In the genomic region with DNA sequence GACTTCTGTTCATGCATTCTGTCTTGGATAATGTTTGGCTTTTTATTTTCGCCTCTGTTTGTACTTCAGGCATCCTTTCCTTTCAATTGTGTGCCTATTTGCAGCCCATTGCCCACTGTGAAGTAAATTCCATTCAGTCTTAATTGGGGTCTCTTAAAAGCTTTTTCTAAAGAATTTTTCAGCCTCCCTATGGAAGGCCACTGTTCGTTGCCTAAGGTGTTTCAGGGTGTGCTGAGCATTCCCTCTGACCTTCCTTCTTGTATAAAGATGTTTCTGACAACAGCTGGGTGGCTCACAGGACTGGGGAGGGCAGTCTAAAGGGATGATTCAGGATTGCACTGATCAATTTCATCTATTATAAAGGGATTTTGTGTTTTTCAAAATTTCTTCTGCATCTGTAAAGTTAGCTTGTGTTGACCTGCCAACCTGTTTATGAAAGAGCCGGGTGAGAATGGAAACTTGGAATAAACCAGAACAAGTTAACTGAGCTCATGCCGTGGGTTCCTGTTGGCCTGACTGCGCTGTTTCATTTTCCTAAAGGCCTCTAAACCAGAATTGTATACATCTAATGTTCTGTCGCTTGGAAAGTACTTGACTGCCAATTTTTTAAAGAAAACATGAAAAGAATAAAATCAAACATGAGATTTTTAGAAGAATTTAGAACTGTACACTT, we compare ENCODE assay signal across 24 cellular contexts. TPM values are rescaled to one million over a fixed set of nuclear protein-coding genes. Genes with fewer than 3 reads are reported as not detected.
DNase-seq lines count a peak whose midpoint lies in the region; ATAC-seq and TF ChIP-seq lines count a peak whose summit lies in the region.
"Had no signal": no experiment of that assay in that cellular context is flagged by ENCODE, and none has a peak within 500 bp of the region (broad histone marks: within the 10 kb centered on the region; RNA-seq: fewer than 3 reads in every experiment).

No MANE protein-coding gene starts in this region.

- H3K4ac ChIP-seq in mesendoderm (ENCODE audit: low read depth, low read length) = no peak overlapping the region

- H2AK5ac ChIP-seq in mesendoderm (ENCODE audit: low read length) = no peak overlapping the region

- no peak overlapping the region for H2BK120ac ChIP-seq in mesendoderm (ENCODE audit: low read depth, low read length)

- H4K5ac ChIP-seq in mesendoderm (ENCODE audit: low read length) = no peak overlapping the region

- H3K9ac ChIP-seq in mesendoderm (ENCODE audit: low read length) = no peak overlapping the region
- no peak overlapping the region for H3K9ac ChIP-seq in smooth muscle cell (ENCODE audit: low read depth)

- H3K9me3 ChIP-seq in ascending aorta (no peaks in the 10 kb centered on the region), smooth muscle cell (replicated peaks; ENCODE audit: low read depth) (no peaks in the 10 kb centered on the region), spleen (no peaks in the 10 kb centered on the region)

- H3K79me1 ChIP-seq in mesendoderm (ENCODE audit: low read length) = peaks cover 24% of the 10 kb centered on the region

- H3K4me1 Mint-ChIP-seq in GM23338 = peaks cover 68% of the 10 kb centered on the region

- 0 out of 2 replicates have a peak overlapping the region, but pooled peaks have one; percentile 29 for H3K27ac Mint-ChIP-seq in GM23338
- H3K27ac Mint-ChIP-seq: activated naive CD8-positive, alpha-beta T cell treated with anti-CD3 and anti-CD28 coated beads for 36 hours; activated T-helper 17 cell treated with anti-CD3 and anti-CD28 coated beads, Interleukin-2, amount 50 U/mL, for 72 hours; CD4-positive, CD25-positive, alpha-beta regulatory T cell; dendritic cell treated with granulocyte-macrophage colony-stimulating factor and Interleukin-4, amounts not matched to agents 40 ng/mL and 50 ng/mL, for 4 days; HFFc6; IgD-negative memory B cell; nephron progenitor cell had no signal

- no peaks in the 10 kb centered on the region for H3K9me3 Mint-ChIP-seq in GM23338
- H3K9me3 Mint-ChIP-seq: activated naive CD8-positive, alpha-beta T cell treated with anti-CD3 and anti-CD28 coated beads for 36 hours; activated T-helper 17 cell treated with anti-CD3 and anti-CD28 coated beads, Interleukin-2, amount 50 U/mL, for 72 hours; CD4-positive, CD25-positive, alpha-beta regulatory T cell; HFFc6; IgD-negative memory B cell; nephron progenitor cell had no signal

- TF ChIP-seq POLR2A in spleen (IDR thresholded peaks at IDR 0.05) = no peak

- H3K4me3 ChIP-seq in GM23338 (no peak overlapping the region), ascending aorta (peak overlapping the region; percentile 18 to 38), mesendoderm (ENCODE audit: low read length) (no peak overlapping the region), smooth muscle cell (no peak overlapping the region), spleen (no peak overlapping the region)

- H3K36me3 ChIP-seq in GM23338 (ENCODE audit: insufficient read depth) (no peaks in the 10 kb centered on the region), ascending aorta (no peaks in the 10 kb centered on the region), mesendoderm (ENCODE audit: control insufficient read depth, insufficient read depth, low read length) (no peaks in the 10 kb centered on the region), smooth muscle cell (ENCODE audit: low read depth) (no peaks in the 10 kb centered on the region), spleen (no peaks in the 10 kb centered on the region)

- H4K20me1 ChIP-seq in GM23338 (replicated peaks; ENCODE audit: insufficient read depth) (no peaks in the 10 kb centered on the region), smooth muscle cell (ENCODE audit: low read depth) (peaks cover 99% of the 10 kb centered on the region)

- no peaks in the 10 kb centered on the region for H3K27me3 Mint-ChIP-seq in GM23338 (ENCODE audit: insufficient read depth, low read depth, poor library complexity)
- H3K27me3 Mint-ChIP-seq: activated naive CD8-positive, alpha-beta T cell treated with anti-CD3 and anti-CD28 coated beads for 36 hours; activated T-helper 17 cell treated with anti-CD3 and anti-CD28 coated beads, Interleukin-2, amount 50 U/mL, for 72 hours; CD4-positive, CD25-positive, alpha-beta regulatory T cell; dendritic cell treated with granulocyte-macrophage colony-stimulating factor and Interleukin-4, amounts not matched to agents 40 ng/mL and 50 ng/mL, for 4 days; IgD-negative memory B cell had no signal

- H3K79me2 ChIP-seq in GM23338 (replicated peaks; ENCODE audit: insufficient read depth) = peaks cover 94% of the 10 kb centered on the region
- peaks cover 53% of the 10 kb centered on the region for H3K79me2 ChIP-seq in mesendoderm (ENCODE audit: control insufficient read depth, insufficient read depth, low read length)
- H3K79me2 ChIP-seq in smooth muscle cell (ENCODE audit: low read depth) = peaks cover 99% of the 10 kb centered on the region

- H3K27me3 ChIP-seq in GM23338 (ENCODE audit: insufficient read depth) (no peaks in the 10 kb centered on the region), ascending aorta (no peaks in the 10 kb centered on the region), mesendoderm (ENCODE audit: insufficient read depth, low read length, poor library complexity) (no peaks in the 10 kb centered on the region), smooth muscle cell (ENCODE audit: low read depth) (no peaks in the 10 kb centered on the region), spleen (replicated peaks in 1 of 7) (no peaks in the 10 kb centered on the region)

- no peak for ATAC-seq in GM23338
- ATAC-seq: activated T-helper 17 cell treated with anti-CD3 and anti-CD28 coated beads, Interleukin-2, amount 50 U/mL, for 72 hours had no signal

- H3K36me3 Mint-ChIP-seq in GM23338 (ENCODE audit: low read depth) = peaks cover 8% of the 10 kb centered on the region; the same call in 2 of the 3 replicates
- H3K36me3 Mint-ChIP-seq: activated naive CD8-positive, alpha-beta T cell treated with anti-CD3 and anti-CD28 coated beads for 36 hours; IgD-negative memory B cell had no signal

- H2BK15ac ChIP-seq in mesendoderm (replicated peaks; ENCODE audit: low read depth) = no peak overlapping the region

- 0 out of 2 replicates have a peak overlapping the region, but pooled peaks have one; percentile 3 for H3K27ac ChIP-seq in GM23338 (ENCODE audit: low read depth)
- peak overlapping the region; percentile 77 to 84 for H3K27ac ChIP-seq in ascending aorta
- H3K27ac ChIP-seq in mesendoderm (ENCODE audit: low read depth, low read length) = no peak overlapping the region
- no peak overlapping the region for H3K27ac ChIP-seq in smooth muscle cell (ENCODE audit: low read depth)
- peak overlapping the region in 4 of 8 donors; percentile 41 to 74 (median 46) for H3K27ac ChIP-seq in spleen
- H3K27ac ChIP-seq: HL-60 had no signal

- DNase-seq in GM23338 (ENCODE audit: low spot score) = no peak
- DNase-seq in ascending aorta (ENCODE audit: low spot score in 2 of 2) = no peak
- no peak for DNase-seq in mesendoderm
- DNase-seq in smooth muscle cell (lab: John Stamatoyannopoulos, UW; ENCODE audit: unreplicated experiment) = no peak
- DNase-seq in DMS79 treated with DMSO at 0.1 percent for 48 hours (lab: John Stamatoyannopoulos, UW) = no peak
- no peak for DNase-seq in NCI-H446 (lab: John Stamatoyannopoulos, UW)
- no peak for DNase-seq in spleen
- no peak for DNase-seq in CD1c-positive myeloid dendritic cell (ENCODE audit: extremely low spot score)
- DNase-seq: activated CD4-positive, alpha-beta T cell treated with anti-CD3 and anti-CD28 coated beads for 4 hours; activated naive CD8-positive, alpha-beta T cell treated with anti-CD3 and anti-CD28 coated beads for 36 hours; CD4-positive, CD25-positive, alpha-beta regulatory T cell; DMS 273 treated with DMSO at 0.1 percent for 48 hours; GDM1; HFFc6; NCI-H1417 treated with DMSO at 0.1 percent for 48 hours; NCI-H2171 treated with DMSO at 0.1 percent for 48 hours; nephron progenitor cell; SHP77 treated with DMSO at 0.1 percent for 48 hours; stimulated activated CD8-positive, alpha-beta memory T cell treated with anti-CD3 and anti-CD28 coated beads, Interleukin-4, amount 100 ng/mL, for 48 hours; substantia nigra had no signal

- H3K56ac ChIP-seq in mesendoderm (ENCODE audit: low read length) = no peak overlapping the region

- no peak overlapping the region for H2BK5ac ChIP-seq in mesendoderm (ENCODE audit: low read length)

- H3F3A ChIP-seq in GM23338 (replicated peaks; ENCODE audit: low read depth) = no peaks in the 10 kb centered on the region
- no peaks in the 10 kb centered on the region for H3F3A ChIP-seq in smooth muscle cell (ENCODE audit: low read depth)

- peak overlapping the region; percentile 10 for H3K4me2 ChIP-seq in GM23338
- no peak overlapping the region for H3K4me2 ChIP-seq in mesendoderm (ENCODE audit: low read length)
- peak overlapping the region; percentile 10 for H3K4me2 ChIP-seq in smooth muscle cell

- peaks cover 71% of the 10 kb centered on the region for H3K4me1 ChIP-seq in GM23338 (ENCODE audit: insufficient read depth)
- peaks cover 4 to 71% of the 10 kb centered on the region in 2 donors for H3K4me1 ChIP-seq in ascending aorta
- peaks cover 2% of the 10 kb centered on the region for H3K4me1 ChIP-seq in mesendoderm (ENCODE audit: control insufficient read depth, low read depth, low read length)
- peaks cover 29% of the 10 kb centered on the region for H3K4me1 ChIP-seq in smooth muscle cell (ENCODE audit: low read depth)
- H3K4me1 ChIP-seq in spleen = peaks cover 8 to 74% (median 38%) of the 10 kb centered on the region in 6 donors

- H4K8ac ChIP-seq in mesendoderm (ENCODE audit: low read depth, low read length) = no peak overlapping the region

- H3K4me3 Mint-ChIP-seq in GM23338 = no peak overlapping the region
- H3K4me3 Mint-ChIP-seq: activated naive CD8-positive, alpha-beta T cell treated with anti-CD3 and anti-CD28 coated beads for 36 hours; activated T-helper 17 cell treated with anti-CD3 and anti-CD28 coated beads, Interleukin-2, amount 50 U/mL, for 72 hours; CD4-positive, CD25-positive, alpha-beta regulatory T cell; dendritic cell treated with granulocyte-macrophage colony-stimulating factor and Interleukin-4, amounts not matched to agents 40 ng/mL and 50 ng/mL, for 4 days; nephron progenitor cell had no signal

- intact Hi-C loops in ascending aorta (cut with DNase I) (no loop called here), spleen (cut with DNase I; ENCODE audit: low total_unique reads) (no loop called here)

- no peak overlapping the region for H3K23ac ChIP-seq in mesendoderm (ENCODE audit: low read length)

- H3K18ac ChIP-seq in mesendoderm (ENCODE audit: low read length) = peak overlapping the region; percentile 28

- H2AFZ ChIP-seq in GM23338 (no peak overlapping the region), smooth muscle cell (ENCODE audit: low read depth) (no peak overlapping the region)

- TF ChIP-seq CTCF in GM23338 (conservative IDR thresholded peaks at IDR 0.05; ENCODE audit: low read depth in 2 of 2) (no peak), ascending aorta (IDR thresholded peaks at IDR 0.05) (no peak), smooth muscle cell (IDR thresholded peaks at IDR 0.05; ENCODE audit: borderline replicate concordance, insufficient read depth, poor library complexity, severe bottlenecking) (no peak), spleen (IDR thresholded peaks at IDR 0.05 in 8 of 11, conservative IDR thresholded peaks at IDR 0.05 in 3 of 11) (no peak)

- no CpG with 5 or more reads among the region's 6 CpGs for WGBS in mesendoderm (ENCODE audit: extremely low coverage, insufficient coverage, low lambda C conversion rate)
- WGBS in smooth muscle cell (ENCODE audit: low lambda C conversion rate) = 81% methylated on average over 6 of the region's 6 CpGs
- WGBS in spleen, 5 donors = 84 to 93% (median 87%) methylated on average over 6 of the region's 6 CpGs

- 0 out of 2 replicates have a peak, but pooled peaks cover 3% of the 10 kb centered on the region for H3K9me2 ChIP-seq in GM23338 (ENCODE audit: insufficient read depth)

RNA-seq across cellular contexts. Expression of gene PHACTR2, which starts 14.3 kb away (rescaled TPM):
- 44.7 and 67.7 TPM in 2 replicates for total RNA-seq in GM23338 (2014; rRNA removed; shearing (Covaris generic))
- polyA plus RNA-seq in GM23338 (2016; fragmentation: Nextera tagmentation; extraction: Ambion mirVana) (77.4 and 105 TPM in 2 replicates), smooth muscle cell (62.7 and 76.0 TPM in 2 replicates), spleen (10 to 100 TPM in 1 of 3 donors, 1 to 10 TPM in 2; 3.5 to 10.5 (median 4.0) TPM)
- total RNA-seq in ascending aorta (112 TPM), smooth muscle cell (80.4 and 104 TPM in 2 replicates), spleen (100 to 1,000 TPM in 3 of 7 donors, 10 to 100 TPM in 4; 67.3 to 116 (median 82.4) TPM)
- polyA plus RNA-seq in mesendoderm (2013, experiment 1 of 2) = 66.6 TPM
- polyA plus RNA-seq in mesendoderm (2013, experiment 2 of 2) = 62.9 TPM

Comparison
In these comparisons a context has a peak if more than half of its experiments do, and no peak if none do; other contexts are left out.
1. H3K27ac ChIP-seq: peak in GM23338 (single experiment) and ascending aorta (2 of 2); none in mesendoderm (single experiment) and smooth muscle cell (single experiment).
2. H3K4me3 ChIP-seq: peak in ascending aorta (2 of 2); none in GM23338 (single experiment), mesendoderm (single experiment), smooth muscle cell (single experiment) and spleen (0 of 8).